In genomic region chr2:239262484-239263230, GRCh38 we compare ENCODE assay signal across 17 cellular contexts.
DNase-seq lines count a peak whose midpoint lies in the region; ATAC-seq and TF ChIP-seq lines count a peak whose summit lies in the region.
"Had no signal": no experiment of that assay in that cellular context is flagged by ENCODE, and none has a peak within 500 bp of the region (broad histone marks: within the 10 kb centered on the region; RNA-seq: fewer than 3 reads in every experiment).

No MANE protein-coding gene starts in this region.

- intact Hi-C loops in activated naive CD4-positive, alpha-beta T cell treated with anti-CD3 and anti-CD28 coated beads for 36 hours (cut with micrococcal nuclease), result loop anchor here (10.0 kb wide), 1 partner anchor 762 kb away; the partner anchor contains the start of gene NDUFA10
- intact Hi-C loops in colonic mucosa (cut with DNase I), result no loop called here
- intact Hi-C loops in uterus (cut with DNase I; ENCODE audit: low total_unique reads), result no loop called here

- no peak overlapping the region for H2AFZ ChIP-seq in MM.1S (ENCODE audit: low read length)
- H2AFZ ChIP-seq: PC-9 had no signal

- H3K36me3 Mint-ChIP-seq in activated naive CD4-positive, alpha-beta T cell treated with anti-CD3 and anti-CD28 coated beads, Interleukin-2, amount 50 U/mL, for 24 hours, result peaks cover under 1% of the 10 kb centered on the region
- peaks cover under 1% of the 10 kb centered on the region for H3K36me3 Mint-ChIP-seq in activated naive CD4-positive, alpha-beta T cell treated with anti-CD3 and anti-CD28 coated beads for 36 hours (ENCODE audit: low read depth)
- H3K36me3 Mint-ChIP-seq in nephron (ENCODE audit: low read depth), result peaks cover 11% of the 10 kb centered on the region

- peaks cover 87% of the 10 kb centered on the region for H3K4me1 Mint-ChIP-seq in activated naive CD4-positive, alpha-beta T cell treated with anti-CD3 and anti-CD28 coated beads, Interleukin-2, amount 50 U/mL, for 24 hours
- peaks cover 86% of the 10 kb centered on the region for H3K4me1 Mint-ChIP-seq in activated naive CD4-positive, alpha-beta T cell treated with anti-CD3 and anti-CD28 coated beads for 36 hours (ENCODE audit: low read depth)
- peaks cover 64% of the 10 kb centered on the region for H3K4me1 Mint-ChIP-seq in nephron

- no peak for DNase-seq in activated naive CD4-positive, alpha-beta T cell treated with anti-CD3 and anti-CD28 coated beads for 36 hours
- peak; percentile 18 for DNase-seq in colonic mucosa
- DNase-seq in uterus, result no peak
- no peak for DNase-seq in MM.1S
- DNase-seq in hippocampal formation (lab: John Stamatoyannopoulos, UW), result no peak
- DNase-seq: GF-D8; left lung; NCI-H2081; NCI-H526 treated with DMSO at 0.1 percent for 48 hours; PC-9; stimulated activated CD4-positive, alpha-beta T cell treated with anti-CD3 and anti-CD28 coated beads, Interleukin-1b, Interleukin-23, amount 100 ng/mL, for 48 hours; stimulated activated CD8-positive, alpha-beta memory T cell treated with anti-CD3 and anti-CD28 coated beads, Interleukin-4, amount 100 ng/mL, for 48 hours had no signal

- no peak overlapping the region for H3K27ac Mint-ChIP-seq in activated naive CD4-positive, alpha-beta T cell treated with anti-CD3 and anti-CD28 coated beads, Interleukin-2, amount 50 U/mL, for 24 hours
- H3K27ac Mint-ChIP-seq in activated naive CD4-positive, alpha-beta T cell treated with anti-CD3 and anti-CD28 coated beads for 36 hours, result no peak overlapping the region
- peak overlapping the region in 2 of 3 experiments; percentile 67 to 74 for H3K27ac Mint-ChIP-seq in nephron

- H3K4me1 ChIP-seq in colonic mucosa, result peaks cover 29% of the 10 kb centered on the region
- H3K4me1 ChIP-seq in uterus, result peaks cover 3 to 17% of the 10 kb centered on the region in 2 donors
- peaks cover 14% of the 10 kb centered on the region for H3K4me1 ChIP-seq in MM.1S (ENCODE audit: low read length)

- H3K27me3 Mint-ChIP-seq in activated naive CD4-positive, alpha-beta T cell treated with anti-CD3 and anti-CD28 coated beads, Interleukin-2, amount 50 U/mL, for 24 hours, result no peaks in the 10 kb centered on the region
- peaks cover 1% of the 10 kb centered on the region for H3K27me3 Mint-ChIP-seq in activated naive CD4-positive, alpha-beta T cell treated with anti-CD3 and anti-CD28 coated beads for 36 hours (ENCODE audit: low read depth)
- no peaks in the 10 kb centered on the region for H3K27me3 Mint-ChIP-seq in nephron (ENCODE audit: low read depth)

- no peak overlapping the region for H3K4me2 ChIP-seq in MM.1S (ENCODE audit: low read depth, low read length)
- H3K4me2 ChIP-seq: PC-9 had no signal

- H3K27me3 ChIP-seq in colonic mucosa, result no peaks in the 10 kb centered on the region
- no peaks in the 10 kb centered on the region for H3K27me3 ChIP-seq in uterus
- no peaks in the 10 kb centered on the region for H3K27me3 ChIP-seq in MM.1S (replicated peaks; ENCODE audit: insufficient read depth, low read length)
- H3K27me3 ChIP-seq: body of pancreas, left lung, tibial artery had no signal

- TF ChIP-seq POLR2A in uterus (IDR thresholded peaks at IDR 0.05), result no peak

- no peak for ATAC-seq in HG02885 (IDR thresholded peaks at IDR 0.05; ENCODE audit: poor library complexity, unreplicated experiment)
- ATAC-seq: body of pancreas, left lung had no signal

- H3K4me3 ChIP-seq in colonic mucosa, result no peak overlapping the region
- no peak overlapping the region for H3K4me3 ChIP-seq in uterus
- H3K4me3 ChIP-seq in MM.1S (ENCODE audit: low read length), result no peak overlapping the region
- H3K4me3 ChIP-seq: body of pancreas, left lung, PC-9, tibial artery had no signal

- H3K27ac ChIP-seq in colonic mucosa, result no peak overlapping the region
- H3K27ac ChIP-seq in uterus, result peak overlapping the region; percentile 9 to 50
- no peak overlapping the region for H3K27ac ChIP-seq in MM.1S (ENCODE audit: low read length)
- H3K27ac ChIP-seq: body of pancreas, PC-9 had no signal

- H3K9ac ChIP-seq in colonic mucosa (ENCODE audit: low read depth in 2 of 2, low read length in 2 of 2), result no peak overlapping the region
- H3K9ac ChIP-seq in MM.1S (ENCODE audit: low read length), result no peak overlapping the region

- TF ChIP-seq CTCF in colonic mucosa (IDR thresholded peaks at IDR 0.05), result no peak
- TF ChIP-seq CTCF in nephron (IDR thresholded peaks at IDR 0.05; ENCODE audit: unreplicated experiment in 3 of 3), result no peak
- no peak for TF ChIP-seq CTCF in uterus (IDR thresholded peaks at IDR 0.05)
- TF ChIP-seq CTCF in MM.1S (IDR thresholded peaks at IDR 0.05; ENCODE audit: low read length), result no peak

- CTCF ChIA-PET in activated naive CD4-positive, alpha-beta T cell treated with anti-CD3 and anti-CD28 coated beads for 36 hours (lab: Charles Lee), result no interaction called here

- no peaks in the 10 kb centered on the region for H3K9me3 Mint-ChIP-seq in activated naive CD4-positive, alpha-beta T cell treated with anti-CD3 and anti-CD28 coated beads, Interleukin-2, amount 50 U/mL, for 24 hours
- peaks cover under 1% of the 10 kb centered on the region for H3K9me3 Mint-ChIP-seq in activated naive CD4-positive, alpha-beta T cell treated with anti-CD3 and anti-CD28 coated beads for 36 hours
- peaks cover 12% of the 10 kb centered on the region for H3K9me3 Mint-ChIP-seq in nephron

- peaks cover 93% of the 10 kb centered on the region for H3K79me2 ChIP-seq in MM.1S (ENCODE audit: low read length)

- H4K20me1 ChIP-seq in MM.1S (ENCODE audit: insufficient read depth, low read length), result no peaks in the 10 kb centered on the region

- no peaks in the 10 kb centered on the region for H3K9me3 ChIP-seq in colonic mucosa
- H3K9me3 ChIP-seq in uterus, result peaks cover 0 to 6% of the 10 kb centered on the region in 2 donors
- no peaks in the 10 kb centered on the region for H3K9me3 ChIP-seq in MM.1S (replicated peaks; ENCODE audit: insufficient read depth, low read length)
- H3K9me3 ChIP-seq: body of pancreas, left lung had no signal

- no peaks in the 10 kb centered on the region for H3K9me2 ChIP-seq in MM.1S (replicated peaks; ENCODE audit: insufficient read depth, low read length)

- no peaks in the 10 kb centered on the region for H3K36me3 ChIP-seq in colonic mucosa
- no peaks in the 10 kb centered on the region for H3K36me3 ChIP-seq in uterus
- no peaks in the 10 kb centered on the region for H3K36me3 ChIP-seq in MM.1S (replicated peaks; ENCODE audit: insufficient read depth, low read length)
- H3K36me3 ChIP-seq: left lung, tibial artery had no signal

- peak overlapping the region; percentile 33 for H3K4me3 Mint-ChIP-seq in activated naive CD4-positive, alpha-beta T cell treated with anti-CD3 and anti-CD28 coated beads, Interleukin-2, amount 50 U/mL, for 24 hours
- no peak overlapping the region for H3K4me3 Mint-ChIP-seq in activated naive CD4-positive, alpha-beta T cell treated with anti-CD3 and anti-CD28 coated beads for 36 hours
- no peak overlapping the region for H3K4me3 Mint-ChIP-seq in nephron

- peaks cover 1% of the 10 kb centered on the region; the same call in 1 of the 2 replicates for H3F3A ChIP-seq in MM.1S (ENCODE audit: insufficient read depth, low read length)

Comparison
In these comparisons a context has a peak if more than half of its experiments do, and no peak if none do; other contexts are left out.
1. H3K27ac Mint-ChIP-seq: peak in nephron (2 of 3); none in activated naive CD4-positive, alpha-beta T cell treated with anti-CD3 and anti-CD28 coated beads, Interleukin-2, amount 50 U/mL, for 24 hours (single experiment) and activated naive CD4-positive, alpha-beta T cell treated with anti-CD3 and anti-CD28 coated beads for 36 hours (single experiment).
2. H3K27ac ChIP-seq: peak in uterus (2 of 2); none in colonic mucosa (single experiment) and MM.1S (single experiment).